In genomic region chr20:35497320-35497719, GRCh38 we compare ENCODE assay signal across 27 cellular contexts. TPM values are rescaled to one million over a fixed set of nuclear protein-coding genes. Genes with fewer than 3 reads are reported as not detected.
DNase-seq lines count a peak whose midpoint lies in the region; ATAC-seq and TF ChIP-seq lines count a peak whose summit lies in the region.
"Had no signal": no experiment of that assay in that cellular context is flagged by ENCODE, and none has a peak within 500 bp of the region (broad histone marks: within the 10 kb centered on the region; RNA-seq: fewer than 3 reads in every experiment).

No MANE protein-coding gene starts in this region.

- peaks cover 84% of the 10 kb centered on the region for H3K36me3 ChIP-seq in skeletal muscle satellite cell (ENCODE audit: insufficient read depth, low read length)

- CTCF ChIA-PET in HEK293T (lab: Yijun Ruan, JAX), result interaction anchor here (1.2 kb wide), 1 partner anchor 34 kb away, joined by 3 read pairs; no protein-coding TSS in a partner anchor

- peak overlapping the region; percentile 55 for H3K27ac ChIP-seq in cingulate gyrus (ENCODE audit: low read depth, low read length)
- peak overlapping the region; percentile 12 for H3K27ac ChIP-seq in right cardiac atrium (ENCODE audit: low read length)
- H3K27ac ChIP-seq: lower lobe of right lung, PC-9 had no signal

- ATAC-seq in right cardiac atrium, result peak; percentile 13 to 28
- ATAC-seq: activated CD8-positive, alpha-beta memory T cell treated with anti-CD3 and anti-CD28 coated beads, Interleukin-2, amount 10 ng/mL, durations not matched to agents 7 days and 5 days had no signal

- peak; percentile 74 for DNase-seq in NCI-H2171 treated with DMSO at 0.1 percent for 48 hours (lab: John Stamatoyannopoulos, UW)
- DNase-seq in right cardiac atrium, result peak in 1 of 3 donors; percentile 65
- no peak for DNase-seq in midbrain (lab: John Stamatoyannopoulos, UW)
- no peak for DNase-seq in stimulated activated naive CD4-positive, alpha-beta T cell (lab: John Stamatoyannopoulos, UW)
- no peak for DNase-seq in HEK293T (ENCODE audit: extremely low spot score)
- no peak for DNase-seq in middle frontal gyrus (ENCODE audit: extremely low spot score, low spot score)
- DNase-seq: activated CD8-positive, alpha-beta memory T cell treated with anti-CD3 and anti-CD28 coated beads, Interleukin-2, amount 10 ng/mL, durations not matched to agents 7 days and 5 days; CD4-positive, alpha-beta T cell; DMS53; foreskin fibroblast; GDM1; H9; IMR-90; islet precursor cell; lower lobe of right lung; NCI-H1105; NCI-H2029; occipital lobe; PC-9 had no signal

- H3K4me1 ChIP-seq in right cardiac atrium (ENCODE audit: control insufficient read depth, insufficient read depth, low read length), result peaks cover 2% of the 10 kb centered on the region
- H3K4me1 ChIP-seq in skeletal muscle satellite cell (ENCODE audit: control insufficient read depth, insufficient read depth, low read length), result peaks cover 3% of the 10 kb centered on the region
- H3K4me1 ChIP-seq: lower lobe of right lung had no signal

- H3K4me3 ChIP-seq in right cardiac atrium (ENCODE audit: low read length), result no peak overlapping the region
- H3K4me3 ChIP-seq in skeletal muscle satellite cell (ENCODE audit: low read length), result no peak overlapping the region
- H3K4me3 ChIP-seq: lower lobe of right lung, PC-9, testis had no signal

- H3K4me2 ChIP-seq in skeletal muscle satellite cell (ENCODE audit: low read length), result no peak overlapping the region
- H3K4me2 ChIP-seq: PC-9 had no signal

- H3K9me3 ChIP-seq in right cardiac atrium (ENCODE audit: control insufficient read depth, low read length), result no peaks in the 10 kb centered on the region
- H3K9me3 ChIP-seq in skeletal muscle satellite cell (replicated peaks; ENCODE audit: low read length), result no peaks in the 10 kb centered on the region
- H3K9me3 ChIP-seq: lower lobe of right lung, testis had no signal

- peak overlapping the region; percentile 41 for H3K9ac ChIP-seq in skeletal muscle satellite cell (ENCODE audit: low read depth, low read length)

- POLR2A ChIA-PET in HEK293T (lab: Yijun Ruan, JAX), result interaction anchor here (0.6 kb wide), 1 partner anchor 107 kb away, joined by 3 read pairs; no protein-coding TSS in a partner anchor

- 68% methylated on average over 5 of the region's 5 CpGs for WGBS in right cardiac atrium

- H3K27me3 ChIP-seq in right cardiac atrium (ENCODE audit: control insufficient read depth, insufficient read depth), result no peaks in the 10 kb centered on the region
- H3K27me3 ChIP-seq in skeletal muscle satellite cell (ENCODE audit: control insufficient read depth, insufficient read depth, low read length), result no peaks in the 10 kb centered on the region
- H3K27me3 ChIP-seq: testis had no signal

- intact Hi-C loops in right cardiac atrium (cut with DNase I), result no loop called here

TF ChIP-seq in HEK293T, 16 proteins besides CTCF, POLR2A, EP300 and RAD21:
- TF ChIP-seq FOXM1 (IDR thresholded peaks at IDR 0.05; ENCODE audit: borderline replicate concordance) (no peak), LEF1 (IDR thresholded peaks at IDR 0.05; ENCODE audit: borderline replicate concordance) (no peak), TARDBP (IDR thresholded peaks at IDR 0.05) (no peak), FOXA1 (IDR thresholded peaks at IDR 0.05) (no peak), BHLHE40 (IDR thresholded peaks at IDR 0.05; ENCODE audit: borderline replicate concordance) (no peak), HDGF (IDR thresholded peaks at IDR 0.05; ENCODE audit: borderline replicate concordance) (no peak), ARNT (IDR thresholded peaks at IDR 0.05) (no peak), ZNF384 (IDR thresholded peaks at IDR 0.05) (no peak), SP1 (IDR thresholded peaks at IDR 0.05) (no peak), L3MBTL2 (conservative IDR thresholded peaks at IDR 0.05) (no peak), FOXK2 (IDR thresholded peaks at IDR 0.05) (no peak), SUZ12 (IDR thresholded peaks at IDR 0.05) (no peak), ELF4 (IDR thresholded peaks at IDR 0.05) (no peak), NFRKB (IDR thresholded peaks at IDR 0.05) (no peak), PKNOX1 (IDR thresholded peaks at IDR 0.05) (no peak), CTBP1 (IDR thresholded peaks at IDR 0.05; ENCODE audit: borderline replicate concordance) (no peak)

RNA-seq across cellular contexts. Expression of gene C20orf173, which starts 32.1 kb away (rescaled TPM):
- total RNA-seq in right cardiac atrium, result not detected
- not detected for polyA plus RNA-seq in right cardiac atrium
- total RNA-seq in skeletal muscle satellite cell (2012; rRNA removed), result not detected in 2 replicates
- total RNA-seq: activated CD8-positive, alpha-beta memory T cell treated with anti-CD3 and anti-CD28 coated beads, Interleukin-2, amount 10 ng/mL, durations not matched to agents 7 days and 5 days; activated T-helper 2 cell treated with anti-CD3 and anti-CD28 coated beads, Interferon-gamma antibody, Interleukin-2, Interleukin-4, amounts not matched to agents 10 μg/mL and 5 μg/mL and 100 μg/mL, durations not matched to agents 14 hours and 24 hours and 36 hours; CD4-positive, alpha-beta T cell; dermis microvascular lymphatic vessel endothelial cell; H9; IMR-90; lower lobe of right lung; occipital lobe; PC-9; SK-MEL-5; T-helper 1 cell treated with Interleukin-12 subunit alpha and Interleukin-12 subunit beta and Interleukin-4 antibody, amounts not matched to agents 30 ng/mL and 1 ng/mL, for 36 hours had no signal
- polyA plus RNA-seq: adipose tissue, IMR-90 had no signal

RNA-seq across cellular contexts. Expression of gene CEP250, which starts 41.9 kb away (rescaled TPM):
- total RNA-seq in right cardiac atrium, result 10 to 100 TPM; 12.2 to 22.0 (median 18.5) TPM
- polyA plus RNA-seq in right cardiac atrium, result 11.0 TPM
- total RNA-seq in skeletal muscle satellite cell (2012; rRNA removed), result 17.5 and 18.3 TPM in 2 replicates

RNA-seq across cellular contexts. Expression of gene ERGIC3, which starts 44.6 kb away (rescaled TPM):
- total RNA-seq in right cardiac atrium, result 100 to 1,000 TPM; 129 to 138 (median 133) TPM
- 83.7 TPM for polyA plus RNA-seq in right cardiac atrium
- total RNA-seq in skeletal muscle satellite cell (2012; rRNA removed), result 254 and 292 TPM in 2 replicates

RNA-seq across cellular contexts. Expression of gene GDF5, which starts 59.3 kb away (rescaled TPM):
- total RNA-seq in right cardiac atrium, result under 1 TPM in 3 of 4 donors, not detected in 1; 0.09 to 0.17 (median 0.11) TPM
- polyA plus RNA-seq in right cardiac atrium, result 0.05 TPM
- total RNA-seq in skeletal muscle satellite cell (2012; rRNA removed), result 7.6 and 8.9 TPM in 2 replicates
- total RNA-seq: activated T-helper 2 cell treated with anti-CD3 and anti-CD28 coated beads, Interferon-gamma antibody, Interleukin-2, Interleukin-4, amounts not matched to agents 10 μg/mL and 5 μg/mL and 100 μg/mL, durations not matched to agents 14 hours and 24 hours and 36 hours; CD4-positive, alpha-beta T cell; dermis microvascular lymphatic vessel endothelial cell; H9; PC-9; SK-MEL-5 had no signal
